21 cellular contexts compared by ENCODE assay signal in the genomic region with DNA sequence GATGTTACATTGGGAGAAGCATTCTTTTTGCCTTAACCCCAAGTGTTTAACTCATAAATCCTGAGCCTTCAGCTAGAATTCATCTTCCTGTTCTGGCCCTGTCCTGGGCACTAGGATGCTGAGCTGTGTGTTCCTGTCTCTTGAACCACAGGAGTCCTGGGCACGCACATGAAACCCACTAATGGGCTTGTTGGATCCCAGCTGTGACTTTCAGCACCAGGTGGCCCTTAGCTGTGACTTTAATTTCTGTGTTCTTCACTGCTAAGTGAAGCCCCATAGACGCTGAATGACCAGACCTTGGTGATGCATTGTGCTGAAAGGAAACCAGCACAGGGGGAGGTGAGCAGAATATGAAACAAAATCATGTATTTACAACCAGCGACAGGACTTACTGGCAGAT.
DNase-seq lines count a peak whose midpoint lies in the region; ATAC-seq and TF ChIP-seq lines count a peak whose summit lies in the region.
"Had no signal": no experiment of that assay in that cellular context is flagged by ENCODE, and none has a peak within 500 bp of the region (broad histone marks: within the 10 kb centered on the region; RNA-seq: fewer than 3 reads in every experiment).

No MANE protein-coding gene starts in this region.

- CTCF ChIA-PET in activated CD4-positive, alpha-beta memory T cell treated with anti-CD3 and anti-CD28 coated beads for 36 hours (lab: Charles Lee), result interaction anchor here (1.5 kb wide), 1 partner anchor 8 kb away, joined by 4 read pairs; no protein-coding TSS in a partner anchor

- POLR2A ChIA-PET in activated CD4-positive, alpha-beta memory T cell treated with anti-CD3 and anti-CD28 coated beads for 36 hours (lab: Charles Lee), result no interaction called here

- intact Hi-C loops in activated CD4-positive, alpha-beta memory T cell treated with anti-CD3 and anti-CD28 coated beads for 36 hours (cut with micrococcal nuclease), result no loop called here

- no peak overlapping the region for H3K4me3 ChIP-seq in WERI-Rb-1 (ENCODE audit: low read depth, low read length)
- H3K4me3 ChIP-seq: A549; BLaER1 treated with 17β-estradiol and CSF1 and Interleukin-3, amounts not matched to agents 10 nM and 100 nM; SK-N-MC had no signal

- peak overlapping the region; percentile 85 for H3K27ac ChIP-seq in WERI-Rb-1
- H3K27ac ChIP-seq: A549; BLaER1 treated with 17β-estradiol and CSF1 and Interleukin-3, amounts not matched to agents 10 nM and 100 nM; SK-N-MC had no signal

- H3K27ac Mint-ChIP-seq in T-helper 1 cell treated with Interleukin-12 subunit alpha and Interleukin-12 subunit beta and Interleukin-4 antibody, amounts not matched to agents 30 μg/mL and 1 μg/mL, for 36 hours, result no peak overlapping the region
- H3K27ac Mint-ChIP-seq in activated CD4-positive, alpha-beta memory T cell treated with anti-CD3 and anti-CD28 coated beads for 36 hours, result no peak overlapping the region
- H3K27ac Mint-ChIP-seq: HFFc6 had no signal

- H3K9me3 ChIP-seq in WERI-Rb-1 (ENCODE audit: severe bottlenecking), result no peaks in the 10 kb centered on the region
- H3K9me3 ChIP-seq: A549; BLaER1 treated with 17β-estradiol and CSF1 and Interleukin-3, amounts not matched to agents 10 nM and 100 nM had no signal

- peak overlapping the region; percentile 23 for H3K4me3 Mint-ChIP-seq in T-helper 1 cell treated with Interleukin-12 subunit alpha and Interleukin-12 subunit beta and Interleukin-4 antibody, amounts not matched to agents 30 μg/mL and 1 μg/mL, for 36 hours
- H3K4me3 Mint-ChIP-seq in activated CD4-positive, alpha-beta memory T cell treated with anti-CD3 and anti-CD28 coated beads for 36 hours, result no peak overlapping the region
- H3K4me3 Mint-ChIP-seq: HFFc6 had no signal

- no peaks in the 10 kb centered on the region for H3K36me3 Mint-ChIP-seq in T-helper 1 cell treated with Interleukin-12 subunit alpha and Interleukin-12 subunit beta and Interleukin-4 antibody, amounts not matched to agents 30 μg/mL and 1 μg/mL, for 36 hours (ENCODE audit: low read depth)
- no peaks in the 10 kb centered on the region for H3K36me3 Mint-ChIP-seq in activated CD4-positive, alpha-beta memory T cell treated with anti-CD3 and anti-CD28 coated beads for 36 hours

- no peaks in the 10 kb centered on the region for H3K36me3 ChIP-seq in WERI-Rb-1
- H3K36me3 ChIP-seq: BLaER1 treated with 17β-estradiol and CSF1 and Interleukin-3, amounts not matched to agents 10 nM and 100 nM had no signal

- no peaks in the 10 kb centered on the region for H3K27me3 ChIP-seq in WERI-Rb-1 (ENCODE audit: insufficient read depth, low read depth, severe bottlenecking)
- H3K27me3 ChIP-seq: BLaER1 treated with 17β-estradiol and CSF1 and Interleukin-3, amounts not matched to agents 10 nM and 100 nM had no signal

- peaks cover 9% of the 10 kb centered on the region for H3K27me3 Mint-ChIP-seq in T-helper 1 cell treated with Interleukin-12 subunit alpha and Interleukin-12 subunit beta and Interleukin-4 antibody, amounts not matched to agents 30 μg/mL and 1 μg/mL, for 36 hours (ENCODE audit: low read depth)
- no peaks in the 10 kb centered on the region for H3K27me3 Mint-ChIP-seq in activated CD4-positive, alpha-beta memory T cell treated with anti-CD3 and anti-CD28 coated beads for 36 hours

- no peak for ATAC-seq in HG02763 (IDR thresholded peaks at IDR 0.05; ENCODE audit: unreplicated experiment)
- ATAC-seq: A549, Panc1 had no signal

- no peaks in the 10 kb centered on the region for H3K9me3 Mint-ChIP-seq in T-helper 1 cell treated with Interleukin-12 subunit alpha and Interleukin-12 subunit beta and Interleukin-4 antibody, amounts not matched to agents 30 μg/mL and 1 μg/mL, for 36 hours
- H3K9me3 Mint-ChIP-seq in activated CD4-positive, alpha-beta memory T cell treated with anti-CD3 and anti-CD28 coated beads for 36 hours, result no peaks in the 10 kb centered on the region
- H3K9me3 Mint-ChIP-seq: HFFc6 had no signal

- no peak for TF ChIP-seq CTCF in WERI-Rb-1 (IDR thresholded peaks at IDR 0.05; ENCODE audit: low read depth, low read length)

- peaks cover 17% of the 10 kb centered on the region for H3K4me1 Mint-ChIP-seq in T-helper 1 cell treated with Interleukin-12 subunit alpha and Interleukin-12 subunit beta and Interleukin-4 antibody, amounts not matched to agents 30 μg/mL and 1 μg/mL, for 36 hours (ENCODE audit: low read depth)
- H3K4me1 Mint-ChIP-seq in activated CD4-positive, alpha-beta memory T cell treated with anti-CD3 and anti-CD28 coated beads for 36 hours (ENCODE audit: low read depth), result peaks cover 10% of the 10 kb centered on the region

- no peak for DNase-seq in T-helper 1 cell
- DNase-seq in NCI-H345 treated with DMSO at 0.1 percent for 48 hours (lab: John Stamatoyannopoulos, UW; ENCODE audit: unreplicated experiment), result peak; percentile 50
- peak; percentile 34 for DNase-seq in WERI-Rb-1
- no peak for DNase-seq in activated CD4-positive, alpha-beta memory T cell treated with anti-CD3 and anti-CD28 coated beads for 36 hours
- no peak for DNase-seq in AG20443 (ENCODE audit: low spot score)
- DNase-seq: DMS 273 treated with DMSO at 0.1 percent for 48 hours, GDM1, H7, HFFc6, KG1, MV-4-11, NCI-H2029 treated with DMSO at 0.1 percent for 48 hours, NCI-H446 treated with DMSO at 0.1 percent for 48 hours, NCI-H774, Right ventricle myocardium superior had no signal

Comparison
In these comparisons a context has a peak if more than half of its experiments do, and no peak if none do; other contexts are left out.
1. DNase-seq: peak in NCI-H345 treated with DMSO at 0.1 percent for 48 hours (single experiment) and WERI-Rb-1 (single experiment); none in T-helper 1 cell (0 of 5), activated CD4-positive, alpha-beta memory T cell treated with anti-CD3 and anti-CD28 coated beads for 36 hours (single experiment) and AG20443 (single experiment).